Comparison of ENCODE assay signal across 8 cellular contexts in the genomic region with DNA sequence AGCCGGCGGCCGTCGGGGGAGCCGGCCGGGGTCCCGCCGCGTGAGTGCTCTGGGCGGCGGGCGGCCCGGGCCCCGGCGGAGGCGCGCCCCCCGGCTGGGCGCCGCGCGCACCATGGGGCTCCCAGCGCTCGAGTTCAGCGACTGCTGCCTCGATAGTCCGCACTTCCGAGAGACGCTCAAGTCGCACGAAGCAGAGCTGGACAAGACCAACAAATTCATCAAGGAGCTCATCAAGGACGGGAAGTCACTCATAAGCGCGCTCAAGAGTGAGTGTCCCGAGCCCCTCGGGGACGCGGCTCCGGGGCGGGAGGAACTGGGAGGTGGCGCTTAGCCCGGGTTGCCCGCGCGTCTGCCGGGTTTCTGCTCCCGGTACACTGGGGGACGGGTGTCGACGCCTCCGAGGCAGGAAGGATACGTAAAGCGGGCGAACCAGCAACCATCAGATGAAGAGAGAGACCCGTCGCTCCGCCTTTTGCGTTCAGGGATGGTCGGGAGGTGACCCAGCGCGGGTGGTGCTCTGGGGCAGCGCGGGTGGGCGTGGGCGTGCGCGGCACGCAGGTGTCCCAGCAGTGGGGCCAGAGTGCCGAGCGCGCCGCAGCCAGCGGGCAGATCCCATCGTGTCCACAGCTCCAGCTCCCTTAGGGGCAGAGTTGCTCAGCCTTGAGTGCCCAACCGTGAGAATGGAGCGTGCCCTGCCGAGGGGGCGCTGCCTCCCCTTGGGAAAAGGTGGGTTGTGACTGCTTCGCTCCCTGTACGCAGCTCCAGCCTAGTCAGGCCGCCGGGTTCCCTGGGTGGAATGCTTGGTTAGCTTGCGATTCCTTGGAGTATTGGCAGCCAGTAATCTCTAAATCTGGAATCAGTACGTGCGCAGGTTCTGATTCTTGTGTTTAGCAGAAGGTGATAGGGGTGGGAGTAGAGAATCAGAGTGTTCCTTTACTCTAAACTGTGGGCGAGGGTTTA. TPM values are rescaled to one million over a fixed set of nuclear protein-coding genes. Genes with fewer than 3 reads are reported as not detected.
A peak's percentile ranks its signal among the peaks of the same experiment; 100 is the strongest.
DNase-seq lines count a peak whose midpoint lies in the region; ATAC-seq and TF ChIP-seq lines count a peak whose summit lies in the region.

No MANE protein-coding gene starts in this region.

- intact Hi-C loops in aorta (cut with DNase I), result loop anchor here (1.0 to 5.0 kb wide), 3 partner anchors 46 to 96 kb away; no protein-coding TSS in a partner anchor

- H3K4me1 ChIP-seq in adipocyte (ENCODE audit: control insufficient read depth, insufficient read depth, low read length) (peaks cover 17% of the 10 kb centered on the region), right atrium auricular region (peaks cover 0 to 32% of the 10 kb centered on the region in 2 donors), aorta (ENCODE audit: control insufficient read depth in 1 of 2, insufficient read depth in 2 of 2, low read length in 2 of 2) (peaks cover 0 to 4% of the 10 kb centered on the region in 2 donors)

- H2AFZ ChIP-seq in SU-DHL-6 (ENCODE audit: low read depth, low read length, severe bottlenecking), result peak overlapping the region; percentile 92

- H3K79me2 ChIP-seq in SU-DHL-6 (ENCODE audit: insufficient read depth, low read length), result no peaks in the 10 kb centered on the region

- no peaks in the 10 kb centered on the region for H3K36me3 Mint-ChIP-seq in progenitor cell of endocrine pancreas (ENCODE audit: insufficient read depth)

- no peaks in the 10 kb centered on the region for H3K36me3 ChIP-seq in SU-DHL-6 (ENCODE audit: low read length)
- no peaks in the 10 kb centered on the region for H3K36me3 ChIP-seq in adipocyte (ENCODE audit: control insufficient read depth, insufficient read depth, low read length, severe bottlenecking)
- no peaks in the 10 kb centered on the region for H3K36me3 ChIP-seq in right atrium auricular region
- H3K36me3 ChIP-seq in aorta (ENCODE audit: control insufficient read depth in 1 of 2, insufficient read depth in 2 of 2, low read length in 1 of 2), result no peaks in the 10 kb centered on the region

- no peaks in the 10 kb centered on the region for H4K20me1 ChIP-seq in SU-DHL-6 (ENCODE audit: low read depth, low read length)

- peak overlapping the region; percentile 78 for H3K4me3 ChIP-seq in SU-DHL-6 (ENCODE audit: insufficient read depth, low read length, poor library complexity, severe bottlenecking)
- peak overlapping the region; percentile 97 for H3K4me3 ChIP-seq in adipocyte (ENCODE audit: low read length)
- H3K4me3 ChIP-seq in right atrium auricular region, result peak overlapping the region; percentile 89
- peak overlapping the region; percentile 83 to 92 for H3K4me3 ChIP-seq in aorta (ENCODE audit: low read length in 2 of 2)

- H3K9ac ChIP-seq in SU-DHL-6 (ENCODE audit: low read length) (peak overlapping the region; percentile 58), adipocyte (ENCODE audit: low read length) (peak overlapping the region; percentile 80)

- no peaks in the 10 kb centered on the region for H3K27me3 ChIP-seq in SU-DHL-6 (ENCODE audit: low read length)
- H3K27me3 ChIP-seq in adipocyte (replicated peaks; ENCODE audit: control insufficient read depth, insufficient read depth, low read length), result no peaks in the 10 kb centered on the region
- no peaks in the 10 kb centered on the region for H3K27me3 ChIP-seq in right atrium auricular region
- H3K27me3 ChIP-seq in aorta (ENCODE audit: control insufficient read depth in 1 of 2, insufficient read depth in 2 of 2, low read length in 1 of 2), result no peaks in the 10 kb centered on the region

- TF ChIP-seq CTCF in SU-DHL-6 (IDR thresholded peaks at IDR 0.05; ENCODE audit: insufficient read depth, low read length, poor library complexity, severe bottlenecking), result no peak
- peak in 1 of 2 donors; percentile 49 for TF ChIP-seq CTCF in right atrium auricular region (IDR thresholded peaks at IDR 0.05)
- TF ChIP-seq CTCF in progenitor cell of endocrine pancreas (IDR thresholded peaks at IDR 0.05; ENCODE audit: unreplicated experiment), result peak; percentile 40

- H3K27me3 Mint-ChIP-seq in progenitor cell of endocrine pancreas, result peaks cover 8% of the 10 kb centered on the region

- no peaks in the 10 kb centered on the region for H3K9me3 ChIP-seq in SU-DHL-6 (ENCODE audit: insufficient read depth, low read length)
- no peaks in the 10 kb centered on the region for H3K9me3 ChIP-seq in adipocyte (ENCODE audit: control insufficient read depth, low read length)
- no peaks in the 10 kb centered on the region for H3K9me3 ChIP-seq in right atrium auricular region
- no peaks in the 10 kb centered on the region for H3K9me3 ChIP-seq in aorta (ENCODE audit: control insufficient read depth, low read length)

- peak; percentile 18 for DNase-seq in COR-L47 (lab: John Stamatoyannopoulos, UW)
- DNase-seq in HT1080 (ENCODE audit: low read depth), result peak; percentile 58
- peak; percentile 66 for DNase-seq in adipocyte (ENCODE audit: low read depth)
- peak; percentile 66 for DNase-seq in right atrium auricular region (ENCODE audit: low spot score)
- peak; percentile 42 for DNase-seq in progenitor cell of endocrine pancreas (ENCODE audit: low spot score, unreplicated experiment)
- peak; percentile 79 to 86 for DNase-seq in aorta

- H3K4me1 Mint-ChIP-seq in progenitor cell of endocrine pancreas (ENCODE audit: low read depth), result peaks cover 10% of the 10 kb centered on the region

- ATAC-seq in GM21390 (IDR thresholded peaks at IDR 0.05; ENCODE audit: unreplicated experiment) (peak; percentile 27), aorta (ENCODE audit: low FRiP score) (peak; percentile 52)

- H3K27ac Mint-ChIP-seq in progenitor cell of endocrine pancreas, result peak overlapping the region; percentile 90

- peak overlapping the region; percentile 96 for H3K4me3 Mint-ChIP-seq in progenitor cell of endocrine pancreas (ENCODE audit: low read depth)

- no peaks in the 10 kb centered on the region for H3F3A ChIP-seq in SU-DHL-6 (ENCODE audit: insufficient read depth)

- H3K9me2 ChIP-seq in SU-DHL-6 (replicated peaks; ENCODE audit: insufficient read depth, low read length), result no peaks in the 10 kb centered on the region

- H3K27ac ChIP-seq in SU-DHL-6 (ENCODE audit: low read depth, low read length), result no peak overlapping the region
- peak overlapping the region; percentile 88 to 93 for H3K27ac ChIP-seq in right atrium auricular region
- H3K27ac ChIP-seq in aorta (ENCODE audit: low read depth in 1 of 2, low read length in 2 of 2), result peak overlapping the region; percentile 83 to 87

- peak overlapping the region; percentile 81 for H3K4me2 ChIP-seq in SU-DHL-6 (ENCODE audit: low read depth, low read length, poor library complexity, severe bottlenecking)

- 0 to 1% methylated on average over 73 to 86 of the region's 86 CpGs for WGBS in aorta, 2 donors

- H3K9me3 Mint-ChIP-seq in progenitor cell of endocrine pancreas (ENCODE audit: low read depth), result no peaks in the 10 kb centered on the region

RNA-seq across cellular contexts. Expression of a gene that starts 0.8 kb away (rescaled TPM):
- 4.8 and 9.9 TPM in 2 replicates for total RNA-seq in HT1080 (2014; rRNA removed; shearing (Covaris generic))
- polyA plus RNA-seq in HT1080 (2015; cell fraction: cytosol; rRNA removed), result 7.1 and 7.7 TPM in 2 replicates
- 10.0 and 10.4 TPM in 2 replicates for polyA plus RNA-seq in HT1080 (2015; cell fraction: nucleus; rRNA removed)
- total RNA-seq in right atrium auricular region (10 to 100 TPM; 29.8 to 31.6 TPM), progenitor cell of endocrine pancreas (21.3 and 24.5 TPM in 2 replicates), aorta (10 to 100 TPM; 51.1 to 70.7 TPM)
- polyA plus RNA-seq in aorta, result 1 to 10 TPM; 4.5 to 8.2 TPM

Comparison
In these comparisons a context has a peak if more than half of its experiments do, and no peak if none do; other contexts are left out.
1. DNase-seq: peak in every context shown above with its lines; median percentile 82 in aorta; 66 in adipocyte; 66 in right atrium auricular region; 58 in HT1080; 42 in progenitor cell of endocrine pancreas; 18 in COR-L47.